ENCODE assay signal across 25 cellular contexts in the genomic region with DNA sequence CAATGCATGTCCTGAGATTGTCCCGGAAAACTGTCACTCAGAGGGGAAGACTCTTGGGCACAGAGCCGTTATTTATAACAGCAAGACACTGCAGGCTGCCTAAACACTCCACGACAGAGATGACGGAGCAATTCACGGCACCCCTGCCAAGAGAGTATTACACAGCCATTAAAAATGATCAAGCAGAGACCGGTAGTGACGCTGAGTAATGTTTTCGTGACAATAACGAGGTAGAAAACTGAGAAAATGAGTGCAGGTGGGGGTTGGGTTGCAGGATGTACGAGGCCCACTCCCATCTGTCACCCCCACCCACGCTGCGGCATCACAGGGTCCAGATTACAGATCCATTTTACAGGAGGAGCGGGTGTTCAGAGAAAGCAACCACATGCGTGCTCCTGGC. TPM values are rescaled to one million over a fixed set of nuclear protein-coding genes. Genes with fewer than 3 reads are reported as not detected.
"Had no signal": no experiment of that assay in that cellular context is flagged by ENCODE, and none has a peak within 500 bp of the region (broad histone marks: within the 10 kb centered on the region; RNA-seq: fewer than 3 reads in every experiment).

No MANE protein-coding gene starts in this region.

- H3K4me3 ChIP-seq: colonic mucosa, esophagus squamous epithelium, gastrocnemius medialis, heart right ventricle, left lung, lower lobe of right lung, mucosa of descending colon had no signal

- H3K27ac ChIP-seq: colonic mucosa, epithelial cell of prostate, esophagus squamous epithelium, gastrocnemius medialis, heart right ventricle, left lung, lower lobe of right lung had no signal

- H3K4me1 ChIP-seq: colonic mucosa, gastrocnemius medialis, left lung, lower lobe of right lung had no signal

- DNase-seq: colonic mucosa; cortex of kidney; effector CD8-positive, alpha-beta T cell; effector memory CD8-positive, alpha-beta T cell; endodermal cell; erythroblast; esophagus squamous epithelium; foreskin fibroblast; foreskin melanocyte; gastrocnemius medialis; glutamatergic neuron; head of caudate nucleus; heart right ventricle; hippocampal formation; left cardiac atrium; left lung; left ventricle myocardium superior; lower lobe of right lung; mesenchymal stem cell; naive B cell had no signal

- ATAC-seq: effector memory CD8-positive, alpha-beta T cell; esophagus mucosa; gastrocnemius medialis; heart right ventricle; left cardiac atrium; left lung; left ventricle myocardium superior; lower lobe of right lung; mucosa of descending colon had no signal

- H3K9me3 ChIP-seq: colonic mucosa, esophagus squamous epithelium, gastrocnemius medialis, heart right ventricle, left lung, lower lobe of right lung, mucosa of descending colon had no signal

- H3K36me3 ChIP-seq: colonic mucosa, esophagus squamous epithelium, gastrocnemius medialis, heart right ventricle, left lung, lower lobe of right lung had no signal

RNA-seq across cellular contexts. Expression of a gene that starts 58.9 kb away (rescaled TPM):
- total RNA-seq: myocyte had no signal
- polyA plus RNA-seq: keratinocyte had no signal
